7 cellular contexts compared by ENCODE assay signal in the genomic region with DNA sequence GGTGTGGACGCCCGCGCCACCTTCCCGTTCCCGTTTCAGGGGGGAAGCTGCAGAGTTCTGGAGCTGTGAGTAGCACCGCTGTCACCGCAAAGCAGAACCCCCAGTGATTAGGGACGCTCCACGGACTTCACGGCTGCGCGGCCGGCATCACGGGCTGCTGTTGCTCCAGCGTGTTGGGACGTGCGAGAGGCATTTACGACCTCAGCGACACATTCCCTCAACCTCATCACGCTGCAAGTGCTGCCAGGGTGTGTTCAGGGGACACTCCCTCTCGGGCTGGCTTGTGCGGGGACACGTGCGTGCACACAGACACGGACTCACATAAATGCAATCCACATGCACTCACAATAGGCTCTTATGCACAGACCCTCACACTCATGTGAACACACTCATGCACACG.
DNase-seq lines count a peak whose midpoint lies in the region; ATAC-seq, FAIRE-seq and TF ChIP-seq lines count a peak whose summit lies in the region.
"Not testable (repeated sequence)": the region's sequence is repeated elsewhere in the genome, so short reads cannot be mapped to it uniquely, and the experiment has no call there.

No MANE protein-coding gene starts in this region.

- H3K27ac Mint-ChIP-seq in astrocyte (ENCODE audit: unreplicated experiment); endodermal cell; type B pancreatic cell: not testable (repeated sequence)

- H3K18ac ChIP-seq in neuronal stem cell (ENCODE audit: low read length), result not testable (repeated sequence)

- H3K14ac ChIP-seq in neuronal stem cell (ENCODE audit: low read length), result not testable (repeated sequence)

- not testable (repeated sequence) for H2AFZ ChIP-seq in astrocyte (ENCODE audit: low read depth, low read length); neuronal stem cell (ENCODE audit: low read length)

- ATAC-seq in right cardiac atrium, result not testable (repeated sequence)

- not testable (repeated sequence) for H2AK5ac ChIP-seq in neuronal stem cell (ENCODE audit: low read depth, low read length)

- H3K9me3 Mint-ChIP-seq in astrocyte (ENCODE audit: unreplicated experiment); type B pancreatic cell: not testable (repeated sequence)
- H3K9me3 Mint-ChIP-seq in endodermal cell, result peaks cover 23% of the 10 kb centered on the region

- H3K27ac ChIP-seq in astrocyte (ENCODE audit: low read depth, low read length); endodermal cell (ENCODE audit: low read depth, low read length); right cardiac atrium (ENCODE audit: low read length); neuronal stem cell (replicated peaks; ENCODE audit: low read length): not testable (repeated sequence)

- not testable (repeated sequence) for H3K36me3 ChIP-seq in astrocyte (ENCODE audit: insufficient read depth, low read length); endodermal cell (ENCODE audit: control insufficient read depth, insufficient read depth, low read length); neuronal stem cell (replicated peaks in 1 of 2; ENCODE audit: control insufficient read depth in 2 of 2, insufficient read depth in 2 of 2, low read length in 2 of 2)

- H3K27me3 Mint-ChIP-seq in astrocyte (ENCODE audit: low read depth, unreplicated experiment); endodermal cell (ENCODE audit: insufficient read depth); type B pancreatic cell: not testable (repeated sequence)

- not testable (repeated sequence) for H3K4me1 Mint-ChIP-seq in astrocyte (ENCODE audit: low read depth, unreplicated experiment); endodermal cell; type B pancreatic cell (ENCODE audit: unreplicated experiment)

- TF ChIP-seq CTCF in astrocyte (IDR thresholded peaks at IDR 0.05; ENCODE audit: insufficient read depth, low read depth, low read length); endodermal cell (conservative IDR thresholded peaks at IDR 0.05); type B pancreatic cell (conservative IDR thresholded peaks at IDR 0.05): not testable (repeated sequence)

- H3K4me3 Mint-ChIP-seq in astrocyte (ENCODE audit: unreplicated experiment); endodermal cell; type B pancreatic cell: not testable (repeated sequence)

- DNase-seq in DMS 273 (lab: John Stamatoyannopoulos, UW; ENCODE audit: unreplicated experiment), result peak; percentile 13
- peak; percentile 24 for DNase-seq in NCI-H748 (lab: John Stamatoyannopoulos, UW; ENCODE audit: unreplicated experiment)
- DNase-seq in astrocyte (ENCODE audit: low read depth); neuronal stem cell (ENCODE audit: low spot score): not testable (repeated sequence)
- peak; percentile 14 for DNase-seq in endodermal cell
- DNase-seq in right cardiac atrium, result peak in 2 of 3 donors; percentile 32 to 36
- peak; percentile 49 for DNase-seq in type B pancreatic cell (ENCODE audit: extremely low spot score, unreplicated experiment)

- H2BK5ac ChIP-seq in neuronal stem cell (ENCODE audit: low read length), result not testable (repeated sequence)

- peak overlapping the region; percentile 90 for H3K4me2 ChIP-seq in astrocyte (ENCODE audit: low read length)
- not testable (repeated sequence) for H3K4me2 ChIP-seq in neuronal stem cell (ENCODE audit: insufficient read depth, low read length, poor library complexity, severe bottlenecking)

- peak overlapping the region; percentile 3 for H4K8ac ChIP-seq in neuronal stem cell (ENCODE audit: low read depth, low read length)

- not testable (repeated sequence) for H3K23ac ChIP-seq in neuronal stem cell (ENCODE audit: low read depth, low read length, poor library complexity)

- not testable (repeated sequence) for H4K91ac ChIP-seq in neuronal stem cell (ENCODE audit: low read depth, low read length, poor library complexity)

- H2BK12ac ChIP-seq in neuronal stem cell (ENCODE audit: low read length), result peak overlapping the region; percentile 10

- H3K79me2 ChIP-seq in astrocyte (ENCODE audit: insufficient read depth, low read length), result peaks cover 13% of the 10 kb centered on the region

- H4K20me1 ChIP-seq in astrocyte (ENCODE audit: insufficient read depth, low read length), result not testable (repeated sequence)

- H3K4ac ChIP-seq in neuronal stem cell (ENCODE audit: low read length), result not testable (repeated sequence)

- not testable (repeated sequence) for H2BK120ac ChIP-seq in neuronal stem cell (ENCODE audit: low read depth, low read length)

- H3K9ac ChIP-seq in astrocyte (ENCODE audit: low read length); endodermal cell (ENCODE audit: extremely low read depth, low read length, poor library complexity, severe bottlenecking); neuronal stem cell (ENCODE audit: low read depth, low read length, poor library complexity): not testable (repeated sequence)

- not testable (repeated sequence) for H3K79me1 ChIP-seq in neuronal stem cell (ENCODE audit: low read depth, low read length)

- not testable (repeated sequence) for H3K9me3 ChIP-seq in astrocyte (ENCODE audit: insufficient read depth, low read depth, low read length); endodermal cell (ENCODE audit: control insufficient read depth, low read length); right cardiac atrium (ENCODE audit: control insufficient read depth, low read length); neuronal stem cell (replicated peaks in 1 of 2; ENCODE audit: control insufficient read depth in 2 of 2, insufficient read depth in 1 of 2, low read depth in 1 of 2, low read length in 2 of 2)

- not testable (repeated sequence) for FAIRE-seq in astrocyte (lab: Jason Lieb, UNC)

- not testable (repeated sequence) for H3K36me3 Mint-ChIP-seq in astrocyte (ENCODE audit: low read depth, unreplicated experiment); endodermal cell (ENCODE audit: low read depth); type B pancreatic cell

- H3K27me3 ChIP-seq in astrocyte (ENCODE audit: insufficient read depth, low read length); endodermal cell (ENCODE audit: control insufficient read depth, insufficient read depth, low read length, poor library complexity, severe bottlenecking); right cardiac atrium (ENCODE audit: control insufficient read depth, insufficient read depth); neuronal stem cell (ENCODE audit: control insufficient read depth in 3 of 3, insufficient read depth in 3 of 3, low read depth in 1 of 3, low read length in 3 of 3): not testable (repeated sequence)

- peak overlapping the region; percentile 64 for H3K4me3 ChIP-seq in astrocyte (ENCODE audit: insufficient read depth, low read depth, low read length)
- not testable (repeated sequence) for H3K4me3 ChIP-seq in endodermal cell (ENCODE audit: low read length); right cardiac atrium (ENCODE audit: low read length); neuronal stem cell (ENCODE audit: low read length in 2 of 2)

- H2BK15ac ChIP-seq in neuronal stem cell (ENCODE audit: low read length), result not testable (repeated sequence)

- intact Hi-C loops in right cardiac atrium (cut with DNase I), result not testable (repeated sequence)

- WGBS in endodermal cell (ENCODE audit: insufficient coverage in 1 of 2, insufficient read length in 1 of 2), 2 experiments, result 93 to 96% methylated on average over 13 to 21 of the region's 26 CpGs
- 93% methylated on average over 22 of the region's 26 CpGs for WGBS in right cardiac atrium
- WGBS in neuronal stem cell (ENCODE audit: extremely low coverage in 2 of 2, insufficient read length in 2 of 2, insufficient replicate concordance in 1 of 2), 2 donors, result no CpG with 5 or more reads among the region's 26 CpGs

- peaks cover 24% of the 10 kb centered on the region for H3K4me1 ChIP-seq in astrocyte (ENCODE audit: insufficient read depth, low read length)
- H3K4me1 ChIP-seq in endodermal cell (ENCODE audit: control insufficient read depth, insufficient read depth, low read length); right cardiac atrium (ENCODE audit: control insufficient read depth, insufficient read depth, low read length); neuronal stem cell (ENCODE audit: control insufficient read depth in 2 of 2, insufficient read depth in 1 of 2, low read depth in 1 of 2, low read length in 2 of 2): not testable (repeated sequence)
